9 cellular contexts compared by ENCODE assay signal in genomic region chr12:47740536-47741339, GRCh38. TPM values are rescaled to one million over a fixed set of nuclear protein-coding genes. Genes with fewer than 3 reads are reported as not detected.
A peak's percentile ranks its signal among the peaks of the same experiment; 100 is the strongest.
DNase-seq lines count a peak whose midpoint lies in the region; ATAC-seq and TF ChIP-seq lines count a peak whose summit lies in the region.
"Had no signal": no experiment of that assay in that cellular context is flagged by ENCODE, and none has a peak within 500 bp of the region (broad histone marks: within the 10 kb centered on the region; RNA-seq: fewer than 3 reads in every experiment).

No MANE protein-coding gene starts in this region.

- no peak overlapping the region for H3K4me3 Mint-ChIP-seq in nephron

- H3K27me3 Mint-ChIP-seq in nephron (ENCODE audit: low read depth), result peaks cover 12% of the 10 kb centered on the region

- no peak for TF ChIP-seq POLR2A in Peyer's patch (IDR thresholded peaks at IDR 0.05)

- ATAC-seq in GM18502 (IDR thresholded peaks at IDR 0.05; ENCODE audit: poor library complexity, unreplicated experiment) (peak; percentile 45), HG02588 (IDR thresholded peaks at IDR 0.05; ENCODE audit: unreplicated experiment) (peak; percentile 31), GM19328 (IDR thresholded peaks at IDR 0.05; ENCODE audit: unreplicated experiment) (no peak), GM18517 (IDR thresholded peaks at IDR 0.05; ENCODE audit: unreplicated experiment) (no peak)

- H3K27ac Mint-ChIP-seq in nephron, result peak overlapping the region; percentile 46 to 78 (median 57)

- H3K27me3 ChIP-seq in Peyer's patch, result no peaks in the 10 kb centered on the region

- H3K36me3 Mint-ChIP-seq in nephron (ENCODE audit: low read depth), result no peaks in the 10 kb centered on the region

- peaks cover 3 to 45% (median 24%) of the 10 kb centered on the region in 4 donors for H3K4me1 ChIP-seq in Peyer's patch

- H3K9me3 Mint-ChIP-seq in nephron, result no peaks in the 10 kb centered on the region

- no peaks in the 10 kb centered on the region for H3K36me3 ChIP-seq in Peyer's patch

- H3K4me3 ChIP-seq in Peyer's patch, result peak overlapping the region in 1 of 4 donors; percentile 16
- H3K4me3 ChIP-seq: PC-9 had no signal

- H3K9me3 ChIP-seq in Peyer's patch, result no peaks in the 10 kb centered on the region

- peaks cover 50% of the 10 kb centered on the region for H3K4me1 Mint-ChIP-seq in nephron

- peak overlapping the region; percentile 29 to 67 (median 57) for H3K27ac ChIP-seq in Peyer's patch
- H3K27ac ChIP-seq: PC-9 had no signal

- DNase-seq in Peyer's patch (peak in 2 of 3 donors; percentile 77 to 79), HuH-7 (ENCODE audit: low spot score) (no peak), NCI-H1694 (lab: John Stamatoyannopoulos, UW) (no peak)

- TF ChIP-seq CTCF in Peyer's patch (IDR thresholded peaks at IDR 0.05) (peak in 1 of 6 experiments; percentile 14), nephron (IDR thresholded peaks at IDR 0.05; ENCODE audit: unreplicated experiment in 3 of 3) (no peak)

RNA-seq across cellular contexts. Expression of gene ENDOU, which starts 15.4 kb away (rescaled TPM):
- not detected for total RNA-seq in Peyer's patch

RNA-seq across cellular contexts. Expression of gene RAPGEF3, which starts 17.9 kb away (rescaled TPM):
- 10 to 100 TPM in 3 of 4 donors, 1 to 10 TPM in 1; 4.9 to 33.0 (median 16.9) TPM for total RNA-seq in Peyer's patch

RNA-seq across cellular contexts. Expression of gene SLC48A1, which starts 32.3 kb away (rescaled TPM):
- total RNA-seq in Peyer's patch, result 10 to 100 TPM; 14.9 to 21.5 (median 15.9) TPM

RNA-seq across cellular contexts. Expression of gene RPAP3, which starts 34.9 kb away (rescaled TPM):
- total RNA-seq in Peyer's patch, result 10 to 100 TPM in 3 of 4 donors, 1 to 10 TPM in 1; 5.4 to 33.8 (median 13.3) TPM

Comparison
In these comparisons a context has a peak if more than half of its experiments do, and no peak if none do; other contexts are left out.
1. ATAC-seq: peak in GM18502 (single experiment) and HG02588 (single experiment); none in GM19328 (single experiment) and GM18517 (single experiment).
2. DNase-seq: peak in Peyer's patch (2 of 3); none in HuH-7 (single experiment) and NCI-H1694 (single experiment).